ENCODE assay signal across 29 cellular contexts in genomic region chrX:2395261-2395850, GRCh38.
"Had no signal": no experiment of that assay in that cellular context is flagged by ENCODE, and none has a peak within 500 bp of the region (broad histone marks: within the 10 kb centered on the region; RNA-seq: fewer than 3 reads in every experiment).

No MANE protein-coding gene starts in this region.

- H3K27me3 Mint-ChIP-seq: activated naive CD8-positive, alpha-beta T cell; memory B cell; naive thymus-derived CD8-positive, alpha-beta T cell; stimulated activated naive CD8-positive, alpha-beta T cell treated with anti-CD3 and anti-CD28 coated beads, Interleukin-15, Interleukin-2, amounts not matched to agents 100 ng/mL and 50 ng/mL, for 24 hours; type B pancreatic cell had no signal

- H3K4me3 ChIP-seq: coronary artery, dorsolateral prefrontal cortex, gastrocnemius medialis, ovary, psoas muscle, sigmoid colon, thoracic aorta, vagina had no signal

- H3K27me3 ChIP-seq: dorsolateral prefrontal cortex, gastrocnemius medialis, neutrophil, ovary, sigmoid colon, vagina had no signal

- ATAC-seq: gastrocnemius medialis; naive thymus-derived CD8-positive, alpha-beta T cell; stimulated activated effector memory CD8-positive, alpha-beta T cell treated with anti-CD3 and anti-CD28 coated beads, Interleukin-12 subunit alpha, Interleukin-12 subunit beta, amount 100 ng/mL, for 72 hours had no signal

- H3K4me1 ChIP-seq: gastrocnemius medialis, psoas muscle, sigmoid colon, vagina had no signal

- DNase-seq: activated CD4-positive, alpha-beta T cell treated with anti-CD3 and anti-CD28 coated beads for 4 hours; activated CD4-positive, alpha-beta T cell treated with anti-CD3 and anti-CD28 coated beads, Interleukin-2, amount 50 U/mL, for 48 hours; activated CD8-positive, alpha-beta memory T cell treated with anti-CD3 and anti-CD28 coated beads for 24 hours; activated effector memory CD4-positive, alpha-beta T cell treated with Interleukin-2 at 50 U/mL for 16 hours; activated naive CD4-positive, alpha-beta T cell treated with Interleukin-2 at 50 U/mL for 16 hours; anterior cingulate cortex; cerebellar nuclear complex; dorsolateral prefrontal cortex; effector memory CD4-positive, alpha-beta T cell; erythroblast; gastrocnemius medialis; glutamatergic neuron; islet precursor cell; naive thymus-derived CD8-positive, alpha-beta T cell; ovary; psoas muscle; sigmoid colon; small intestine; stimulated activated CD4-positive, alpha-beta T cell treated with anti-CD3 and anti-CD28 coated beads, Interleukin-4, amount 100 ng/mL, for 24 hours had no signal

- H3K27ac Mint-ChIP-seq: activated naive CD8-positive, alpha-beta T cell; memory B cell; naive thymus-derived CD8-positive, alpha-beta T cell; stimulated activated naive CD8-positive, alpha-beta T cell treated with anti-CD3 and anti-CD28 coated beads, Interleukin-15, Interleukin-2, amounts not matched to agents 100 ng/mL and 50 ng/mL, for 24 hours; T-helper 2 cell treated with Interferon-gamma antibody and Interleukin-4, amounts not matched to agents 5 μg/mL and 100 μg/mL, for 36 hours; type B pancreatic cell had no signal

- H3K27ac ChIP-seq: coronary artery, dorsolateral prefrontal cortex, gastrocnemius medialis, neutrophil, ovary, psoas muscle, sigmoid colon, thoracic aorta, vagina had no signal

- H3K36me3 ChIP-seq: neutrophil, ovary, vagina had no signal

- H3K9me3 ChIP-seq: neutrophil, vagina had no signal

- H3K4me3 Mint-ChIP-seq: activated naive CD8-positive, alpha-beta T cell; memory B cell; naive thymus-derived CD8-positive, alpha-beta T cell; stimulated activated effector memory CD8-positive, alpha-beta T cell treated with anti-CD3 and anti-CD28 coated beads, Interleukin-12 subunit alpha, Interleukin-12 subunit beta, amount 100 ng/mL, for 72 hours; stimulated activated naive CD8-positive, alpha-beta T cell treated with anti-CD3 and anti-CD28 coated beads, Interleukin-15, Interleukin-2, amounts not matched to agents 100 ng/mL and 50 ng/mL, for 24 hours; T-helper 2 cell treated with Interferon-gamma antibody and Interleukin-4, amounts not matched to agents 5 μg/mL and 100 μg/mL, for 36 hours; type B pancreatic cell had no signal
